ENCODE assay signal across 8 cellular contexts in the genomic region with DNA sequence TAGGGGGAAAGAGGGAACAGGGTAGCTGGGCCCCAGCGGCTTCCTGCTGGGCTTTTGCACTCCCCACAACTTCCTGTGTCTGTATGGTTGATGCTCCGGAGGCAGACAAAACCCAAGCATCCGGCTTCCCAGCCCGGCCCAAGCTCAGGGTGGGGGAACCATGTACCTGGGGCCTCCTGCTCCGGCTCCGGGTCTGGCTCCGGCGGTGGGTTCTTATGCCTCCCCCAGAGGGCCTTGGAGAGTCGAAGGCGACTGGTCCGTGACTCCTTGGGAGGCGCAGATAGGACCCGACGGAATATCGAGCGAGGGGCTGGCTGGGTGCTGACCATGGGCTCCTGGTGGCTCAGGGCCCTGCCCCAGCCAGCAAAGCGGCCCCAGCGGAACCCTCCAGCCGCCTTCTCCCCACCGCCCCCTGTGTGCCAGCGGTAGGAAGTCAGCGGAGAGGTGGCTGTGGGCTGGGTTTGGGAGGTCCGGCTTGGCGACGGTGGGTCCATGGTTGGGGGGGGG. TPM values are rescaled to one million over a fixed set of nuclear protein-coding genes. Genes with fewer than 3 reads are reported as not detected.
DNase-seq lines count a peak whose midpoint lies in the region; ATAC-seq and TF ChIP-seq lines count a peak whose summit lies in the region.

No MANE protein-coding gene starts in this region.

- H3K27me3 ChIP-seq in endodermal cell (ENCODE audit: control insufficient read depth, insufficient read depth, low read length, poor library complexity, severe bottlenecking) = peaks cover 34% of the 10 kb centered on the region

- H3K9ac ChIP-seq in endodermal cell (ENCODE audit: extremely low read depth, low read length, poor library complexity, severe bottlenecking) = no peak overlapping the region

- H3K36me3 Mint-ChIP-seq in activated CD4-positive, alpha-beta T cell treated with anti-CD3 and anti-CD28 coated beads, Interleukin-2, amount 10 ng/mL, durations not matched to agents 24 days and 14 days (ENCODE audit: low read depth) = peaks cover 38% of the 10 kb centered on the region
- no peaks in the 10 kb centered on the region for H3K36me3 Mint-ChIP-seq in endodermal cell (ENCODE audit: low read depth)

- H3K27me3 Mint-ChIP-seq in activated CD4-positive, alpha-beta T cell treated with anti-CD3 and anti-CD28 coated beads, Interleukin-2, amount 10 ng/mL, durations not matched to agents 24 days and 14 days = peaks cover 4% of the 10 kb centered on the region
- H3K27me3 Mint-ChIP-seq in endodermal cell (ENCODE audit: insufficient read depth) = peaks cover 80% of the 10 kb centered on the region

- no peak overlapping the region for H3K4me3 ChIP-seq in endodermal cell (ENCODE audit: low read length)

- peaks cover 58% of the 10 kb centered on the region for H3K4me1 Mint-ChIP-seq in activated CD4-positive, alpha-beta T cell treated with anti-CD3 and anti-CD28 coated beads, Interleukin-2, amount 10 ng/mL, durations not matched to agents 24 days and 14 days
- H3K4me1 Mint-ChIP-seq in endodermal cell = no peaks in the 10 kb centered on the region

- DNase-seq in CMK (ENCODE audit: low read depth) (peak; percentile 87), endodermal cell (peak; percentile 70), NCI-H2107 treated with DMSO at 0.1 percent for 48 hours (lab: John Stamatoyannopoulos, UW; ENCODE audit: unreplicated experiment) (no peak), H4 (ENCODE audit: low spot score) (no peak), NCI-H2029 (lab: John Stamatoyannopoulos, UW) (no peak)
- DNase-seq in activated CD4-positive, alpha-beta T cell treated with anti-CD3 and anti-CD28 coated beads, Interleukin-2, amount 10 ng/mL, durations not matched to agents 24 days and 14 days = peak; percentile 93
- DNase-seq in stimulated activated CD4-positive, alpha-beta T cell treated with anti-CD3 and anti-CD28 coated beads, Interleukin-4, amount 100 ng/mL, for 48 hours (ENCODE audit: low read depth in 2 of 2) = peak; percentile 59 to 67

- H3K27ac ChIP-seq in endodermal cell (ENCODE audit: low read depth, low read length) = no peak overlapping the region

- WGBS in endodermal cell (ENCODE audit: insufficient coverage in 1 of 2, insufficient read length in 1 of 2), 2 experiments = 83 to 87% methylated on average over 17 to 21 of the region's 25 CpGs

- peak; percentile 37 for ATAC-seq in HG03108 (IDR thresholded peaks at IDR 0.05; ENCODE audit: unreplicated experiment)

- H3K9me3 ChIP-seq in endodermal cell (ENCODE audit: control insufficient read depth, low read length) = no peaks in the 10 kb centered on the region

- peak overlapping the region; percentile 91 for H3K4me3 Mint-ChIP-seq in activated CD4-positive, alpha-beta T cell treated with anti-CD3 and anti-CD28 coated beads, Interleukin-2, amount 10 ng/mL, durations not matched to agents 24 days and 14 days
- no peak overlapping the region for H3K4me3 Mint-ChIP-seq in endodermal cell

- no peaks in the 10 kb centered on the region for H3K36me3 ChIP-seq in endodermal cell (ENCODE audit: control insufficient read depth, insufficient read depth, low read length)

- peak overlapping the region; percentile 95 for H3K27ac Mint-ChIP-seq in activated CD4-positive, alpha-beta T cell treated with anti-CD3 and anti-CD28 coated beads, Interleukin-2, amount 10 ng/mL, durations not matched to agents 24 days and 14 days
- no peak overlapping the region for H3K27ac Mint-ChIP-seq in endodermal cell

- intact Hi-C loops in activated CD4-positive, alpha-beta T cell treated with anti-CD3 and anti-CD28 coated beads, Interleukin-2, amount 10 ng/mL, durations not matched to agents 24 days and 14 days (cut with micrococcal nuclease) = no loop called here

- H3K4me1 ChIP-seq in endodermal cell (ENCODE audit: control insufficient read depth, insufficient read depth, low read length) = no peaks in the 10 kb centered on the region

- TF ChIP-seq CTCF in endodermal cell (conservative IDR thresholded peaks at IDR 0.05) = no peak

- no peaks in the 10 kb centered on the region for H3K9me3 Mint-ChIP-seq in activated CD4-positive, alpha-beta T cell treated with anti-CD3 and anti-CD28 coated beads, Interleukin-2, amount 10 ng/mL, durations not matched to agents 24 days and 14 days
- H3K9me3 Mint-ChIP-seq in endodermal cell = peaks cover under 1% of the 10 kb centered on the region

RNA-seq across cellular contexts. Expression of gene RASAL3, which starts 0.4 kb away (rescaled TPM):
- total RNA-seq in activated CD4-positive, alpha-beta T cell treated with anti-CD3 and anti-CD28 coated beads, Interleukin-2, amount 10 ng/mL, durations not matched to agents 24 days and 14 days = 110 and 114 TPM in 2 replicates
- total RNA-seq in endodermal cell = not detected
- not detected for polyA plus RNA-seq in endodermal cell (2013, experiment 1 of 2)
- polyA plus RNA-seq in endodermal cell (2013, experiment 2 of 2) = not detected
- total RNA-seq in H4 (2014; rRNA removed; shearing (Covaris generic)) = not detected in 2 replicates

RNA-seq across cellular contexts. Expression of gene WIZ, which starts 14.2 kb away (rescaled TPM):
- 36.3 and 36.5 TPM in 2 replicates for total RNA-seq in activated CD4-positive, alpha-beta T cell treated with anti-CD3 and anti-CD28 coated beads, Interleukin-2, amount 10 ng/mL, durations not matched to agents 24 days and 14 days
- 10 to 100 TPM; 38.0 to 38.6 TPM for total RNA-seq in endodermal cell
- 51.9 TPM for polyA plus RNA-seq in endodermal cell (2013, experiment 1 of 2)
- polyA plus RNA-seq in endodermal cell (2013, experiment 2 of 2) = 44.8 TPM
- total RNA-seq in H4 (2014; rRNA removed; shearing (Covaris generic)) = 7.2 and 7.4 TPM in 2 replicates

RNA-seq across cellular contexts. Expression of gene PGLYRP2, which starts 15.4 kb away (rescaled TPM):
- not detected in 2 replicates for total RNA-seq in activated CD4-positive, alpha-beta T cell treated with anti-CD3 and anti-CD28 coated beads, Interleukin-2, amount 10 ng/mL, durations not matched to agents 24 days and 14 days
- total RNA-seq in endodermal cell = not detected
- polyA plus RNA-seq in endodermal cell (2013, experiment 1 of 2) = not detected
- polyA plus RNA-seq in endodermal cell (2013, experiment 2 of 2) = not detected
- total RNA-seq in H4 (2014; rRNA removed; shearing (Covaris generic)) = not detected in 2 replicates

RNA-seq across cellular contexts. Expression of gene CYP4F22, which starts 44.4 kb away (rescaled TPM):
- total RNA-seq in activated CD4-positive, alpha-beta T cell treated with anti-CD3 and anti-CD28 coated beads, Interleukin-2, amount 10 ng/mL, durations not matched to agents 24 days and 14 days = 0.09 and 0.12 TPM in 2 replicates
- total RNA-seq in endodermal cell = not detected
- not detected for polyA plus RNA-seq in endodermal cell (2013, experiment 1 of 2)
- not detected for polyA plus RNA-seq in endodermal cell (2013, experiment 2 of 2)
- total RNA-seq in H4 (2014; rRNA removed; shearing (Covaris generic)) = 0.04 TPM in 2 replicates

RNA-seq across cellular contexts. Expression of gene AKAP8L, which starts 45.1 kb away (rescaled TPM):
- total RNA-seq in activated CD4-positive, alpha-beta T cell treated with anti-CD3 and anti-CD28 coated beads, Interleukin-2, amount 10 ng/mL, durations not matched to agents 24 days and 14 days = 76.8 and 80.1 TPM in 2 replicates
- 100 to 1,000 TPM; 190 to 237 TPM for total RNA-seq in endodermal cell
- 160 TPM for polyA plus RNA-seq in endodermal cell (2013, experiment 1 of 2)
- 124 TPM for polyA plus RNA-seq in endodermal cell (2013, experiment 2 of 2)
- total RNA-seq in H4 (2014; rRNA removed; shearing (Covaris generic)) = 37.5 and 48.6 TPM in 2 replicates

Comparison
In these comparisons a context has a peak if more than half of its experiments do, and no peak if none do; other contexts are left out.
1. DNase-seq: peak in CMK (single experiment), activated CD4-positive, alpha-beta T cell treated with anti-CD3 and anti-CD28 coated beads, Interleukin-2, amount 10 ng/mL, durations not matched to agents 24 days and 14 days (single experiment), endodermal cell (single experiment) and stimulated activated CD4-positive, alpha-beta T cell treated with anti-CD3 and anti-CD28 coated beads, Interleukin-4, amount 100 ng/mL, for 48 hours (2 of 2); none in NCI-H2107 treated with DMSO at 0.1 percent for 48 hours (single experiment), H4 (single experiment) and NCI-H2029 (single experiment).
2. RNA of gene RASAL3, which starts 0.4 kb away (total RNA-seq): 110 to 114 TPM in activated CD4-positive, alpha-beta T cell treated with anti-CD3 and anti-CD28 coated beads, Interleukin-2, amount 10 ng/mL, durations not matched to agents 24 days and 14 days; not detected in endodermal cell and not detected in H4; every median in the first group is over 100 times any median in the second.